ENCODE assay signal across 27 cellular contexts in genomic region chr6:35933844-35934243, GRCh38.
"Had no signal": no experiment of that assay in that cellular context is flagged by ENCODE, and none has a peak within 500 bp of the region (broad histone marks: within the 10 kb centered on the region; RNA-seq: fewer than 3 reads in every experiment).

No MANE protein-coding gene starts in this region.

- H3K27ac ChIP-seq: left ventricle myocardium inferior, neural progenitor cell, ovary, prostate gland, sigmoid colon, spleen, suprapubic skin, thoracic aorta, tibial artery, uterus had no signal

- H3K36me3 ChIP-seq: left ventricle myocardium inferior, neural progenitor cell, ovary, prostate gland, sigmoid colon, spleen, suprapubic skin, thoracic aorta, tibial artery, uterus had no signal

- H2AFZ ChIP-seq: neural progenitor cell had no signal

- H3K27me3 ChIP-seq: ovary, spleen, suprapubic skin, tibial artery, uterus had no signal

- DNase-seq: hypothalamus; immature natural killer cell; kidney; left colon; left ventricle myocardium inferior; naive B cell; natural killer cell; nephron progenitor cell; ovary; retina; right cardiac atrium; sigmoid colon; small intestine; spleen; stimulated activated CD4-positive, alpha-beta T cell treated with anti-CD3 and anti-CD28 coated beads, Interleukin-4, amount 100 ng/mL, for 24 hours; stimulated activated naive CD4-positive, alpha-beta T cell; tibial artery; trophoblast cell; uterus had no signal

- H3K9me3 ChIP-seq: left ventricle myocardium inferior, ovary, prostate gland, sigmoid colon, spleen, suprapubic skin, thoracic aorta, tibial artery, uterus had no signal

- FAIRE-seq: islet of Langerhans, kidney, small intestine had no signal

- H3K27me3 Mint-ChIP-seq: memory B cell had no signal

- H3K27ac Mint-ChIP-seq: immature natural killer cell; memory B cell; naive B cell; natural killer cell; nephron progenitor cell; neural progenitor cell; stimulated activated effector memory CD8-positive, alpha-beta T cell treated with anti-CD3 and anti-CD28 coated beads, Interleukin-12 subunit alpha, Interleukin-12 subunit beta, amount 100 ng/mL, for 72 hours; stimulated activated naive CD8-positive, alpha-beta T cell treated with anti-CD3 and anti-CD28 coated beads, Interleukin-15, Interleukin-2, amounts not matched to agents 100 ng/mL and 50 ng/mL, for 24 hours had no signal

- H3K4me3 Mint-ChIP-seq: immature natural killer cell; memory B cell; naive B cell; natural killer cell; nephron progenitor cell; neural progenitor cell; stimulated activated effector memory CD8-positive, alpha-beta T cell treated with anti-CD3 and anti-CD28 coated beads, Interleukin-12 subunit alpha, Interleukin-12 subunit beta, amount 100 ng/mL, for 72 hours; stimulated activated naive CD8-positive, alpha-beta T cell treated with anti-CD3 and anti-CD28 coated beads, Interleukin-15, Interleukin-2, amounts not matched to agents 100 ng/mL and 50 ng/mL, for 24 hours had no signal

- H3K4me1 Mint-ChIP-seq: immature natural killer cell; memory B cell; naive B cell; stimulated activated effector memory CD8-positive, alpha-beta T cell treated with anti-CD3 and anti-CD28 coated beads, Interleukin-12 subunit alpha, Interleukin-12 subunit beta, amount 100 ng/mL, for 72 hours had no signal

- H3K4me2 ChIP-seq: neural progenitor cell had no signal

- H3K4me3 ChIP-seq: left ventricle myocardium inferior, neural progenitor cell, ovary, prostate gland, sigmoid colon, spleen, suprapubic skin, thoracic aorta, tibial artery, uterus had no signal

- H3K36me3 Mint-ChIP-seq: immature natural killer cell, memory B cell, naive B cell, natural killer cell, neural progenitor cell had no signal

- ATAC-seq: left colon; natural killer cell; right cardiac atrium; stimulated activated effector memory CD8-positive, alpha-beta T cell treated with anti-CD3 and anti-CD28 coated beads, Interleukin-12 subunit alpha, Interleukin-12 subunit beta, amount 100 ng/mL, for 72 hours had no signal

- H3K9ac ChIP-seq: neural progenitor cell had no signal

- H3K9me3 Mint-ChIP-seq: immature natural killer cell; natural killer cell; stimulated activated effector memory CD8-positive, alpha-beta T cell treated with anti-CD3 and anti-CD28 coated beads, Interleukin-12 subunit alpha, Interleukin-12 subunit beta, amount 100 ng/mL, for 72 hours had no signal

- H3K4me1 ChIP-seq: left ventricle myocardium inferior, prostate gland, sigmoid colon, spleen, suprapubic skin, tibial artery, uterus had no signal
